In the genomic region with DNA sequence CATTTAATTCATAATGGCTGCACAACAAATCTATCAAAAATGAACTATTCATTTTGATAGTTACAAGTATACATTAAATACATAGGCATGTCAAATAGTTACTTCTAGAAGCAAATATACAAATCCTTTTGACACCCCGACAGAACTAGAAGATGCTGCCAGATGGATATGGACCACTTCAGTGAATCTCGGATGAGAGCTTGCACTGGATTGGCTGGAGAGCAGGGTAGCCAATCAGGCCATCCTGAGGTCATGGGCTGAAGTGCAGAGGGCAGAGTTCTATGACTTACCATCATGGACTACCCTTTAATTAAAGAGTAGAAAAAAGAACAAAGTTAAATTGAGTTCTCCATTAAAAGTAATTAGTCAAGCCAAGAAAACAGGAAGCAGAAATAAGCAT, we compare ENCODE assay signal across 19 cellular contexts. TPM values are rescaled to one million over a fixed set of nuclear protein-coding genes. Genes with fewer than 3 reads are reported as not detected.
A peak's percentile ranks its signal among the peaks of the same experiment; 100 is the strongest.
DNase-seq lines count a peak whose midpoint lies in the region; ATAC-seq, FAIRE-seq and TF ChIP-seq lines count a peak whose summit lies in the region.
"Had no signal": no experiment of that assay in that cellular context is flagged by ENCODE, and none has a peak within 500 bp of the region (broad histone marks: within the 10 kb centered on the region; RNA-seq: fewer than 3 reads in every experiment).

No MANE protein-coding gene starts in this region.

- no peak for FAIRE-seq in GM12892 (lab: Jason Lieb, UNC)
- FAIRE-seq: small intestine had no signal

- H3K4me1 Mint-ChIP-seq in CD4-positive, CD25-positive, alpha-beta regulatory T cell, result peaks cover 59 to 82% (median 68%) of the 10 kb centered on the region in 4 donors
- H3K4me1 Mint-ChIP-seq in activated T-helper 2 cell treated with anti-CD3 and anti-CD28 coated beads, Interferon-gamma antibody, Interleukin-2, Interleukin-4, amounts not matched to agents 10 μg/mL and 5 μg/mL and 100 μg/mL, durations not matched to agents 14 hours and 24 hours and 36 hours (ENCODE audit: low read depth), result peaks cover 61% of the 10 kb centered on the region

- H3K27ac Mint-ChIP-seq in CD4-positive, CD25-positive, alpha-beta regulatory T cell, result peak overlapping the region in 2 of 3 donors; percentile 22 to 45
- peak overlapping the region; percentile 38 for H3K27ac Mint-ChIP-seq in activated T-helper 2 cell treated with anti-CD3 and anti-CD28 coated beads, Interferon-gamma antibody, Interleukin-2, Interleukin-4, amounts not matched to agents 10 μg/mL and 5 μg/mL and 100 μg/mL, durations not matched to agents 14 hours and 24 hours and 36 hours
- H3K27ac Mint-ChIP-seq: dendritic cell treated with granulocyte-macrophage colony-stimulating factor and Interleukin-4, amounts not matched to agents 40 ng/mL and 50 ng/mL, for 4 days had no signal

- 0 out of 2 replicates have a peak, but pooled peaks have one; percentile 22 for TF ChIP-seq POLR2A in GM12892 (IDR thresholded peaks at IDR 0.05; ENCODE audit: low read depth, low read length)
- TF ChIP-seq POLR2A in right lobe of liver (IDR thresholded peaks at IDR 0.05), result no peak

- no peaks in the 10 kb centered on the region for H3K9me3 ChIP-seq in CD4-positive, CD25-positive, alpha-beta regulatory T cell (ENCODE audit: control insufficient read depth in 2 of 2, low read length in 2 of 2)
- no peaks in the 10 kb centered on the region for H3K9me3 ChIP-seq in right lobe of liver
- H3K9me3 ChIP-seq: prostate gland had no signal

- H3K4me3 ChIP-seq in CD4-positive, CD25-positive, alpha-beta regulatory T cell (ENCODE audit: low read depth, low read length), result no peak overlapping the region
- no peak overlapping the region for H3K4me3 ChIP-seq in right lobe of liver
- H3K4me3 ChIP-seq: prostate gland had no signal

- no peak overlapping the region for H3K4me3 Mint-ChIP-seq in CD4-positive, CD25-positive, alpha-beta regulatory T cell
- no peak overlapping the region for H3K4me3 Mint-ChIP-seq in activated T-helper 2 cell treated with anti-CD3 and anti-CD28 coated beads, Interferon-gamma antibody, Interleukin-2, Interleukin-4, amounts not matched to agents 10 μg/mL and 5 μg/mL and 100 μg/mL, durations not matched to agents 14 hours and 24 hours and 36 hours (ENCODE audit: low read depth)
- H3K4me3 Mint-ChIP-seq: dendritic cell treated with granulocyte-macrophage colony-stimulating factor and Interleukin-4, amounts not matched to agents 40 ng/mL and 50 ng/mL, for 4 days had no signal

- H3K36me3 ChIP-seq in CD4-positive, CD25-positive, alpha-beta regulatory T cell (ENCODE audit: control insufficient read depth, insufficient read depth, low read length), result peaks cover 100% of the 10 kb centered on the region
- H3K36me3 ChIP-seq in right lobe of liver, result peaks cover 24 to 97% (median 75%) of the 10 kb centered on the region in 4 donors

- H3K9me3 Mint-ChIP-seq in CD4-positive, CD25-positive, alpha-beta regulatory T cell, result no peaks in the 10 kb centered on the region
- H3K9me3 Mint-ChIP-seq in activated T-helper 2 cell treated with anti-CD3 and anti-CD28 coated beads, Interferon-gamma antibody, Interleukin-2, Interleukin-4, amounts not matched to agents 10 μg/mL and 5 μg/mL and 100 μg/mL, durations not matched to agents 14 hours and 24 hours and 36 hours, result no peaks in the 10 kb centered on the region
- H3K9me3 Mint-ChIP-seq: dendritic cell treated with granulocyte-macrophage colony-stimulating factor and Interleukin-4, amounts not matched to agents 40 ng/mL and 50 ng/mL, for 4 days had no signal

- H3K27me3 Mint-ChIP-seq in CD4-positive, CD25-positive, alpha-beta regulatory T cell, result peaks cover 4% of the 10 kb centered on the region
- H3K27me3 Mint-ChIP-seq in activated T-helper 2 cell treated with anti-CD3 and anti-CD28 coated beads, Interferon-gamma antibody, Interleukin-2, Interleukin-4, amounts not matched to agents 10 μg/mL and 5 μg/mL and 100 μg/mL, durations not matched to agents 14 hours and 24 hours and 36 hours (ENCODE audit: low read depth), result no peaks in the 10 kb centered on the region
- H3K27me3 Mint-ChIP-seq: dendritic cell treated with granulocyte-macrophage colony-stimulating factor and Interleukin-4, amounts not matched to agents 40 ng/mL and 50 ng/mL, for 4 days had no signal

- peaks cover 68% of the 10 kb centered on the region for H3K36me3 Mint-ChIP-seq in CD4-positive, CD25-positive, alpha-beta regulatory T cell
- peaks cover 92% of the 10 kb centered on the region for H3K36me3 Mint-ChIP-seq in activated T-helper 2 cell treated with anti-CD3 and anti-CD28 coated beads, Interferon-gamma antibody, Interleukin-2, Interleukin-4, amounts not matched to agents 10 μg/mL and 5 μg/mL and 100 μg/mL, durations not matched to agents 14 hours and 24 hours and 36 hours (ENCODE audit: low read depth)

- 62% methylated on average over 2 of the region's 2 CpGs for WGBS in right lobe of liver (ENCODE audit: insufficient coverage, low coverage, low lambda C conversion rate, missing lambda C conversion rate)

- no peaks in the 10 kb centered on the region for H3K27me3 ChIP-seq in CD4-positive, CD25-positive, alpha-beta regulatory T cell (ENCODE audit: control insufficient read depth, insufficient read depth, low read length)
- H3K27me3 ChIP-seq in right lobe of liver, result no peaks in the 10 kb centered on the region
- H3K27me3 ChIP-seq: brain microvascular endothelial cell had no signal

- TF ChIP-seq CTCF in right lobe of liver (IDR thresholded peaks at IDR 0.05), result no peak

- intact Hi-C loops in activated T-helper 2 cell treated with anti-CD3 and anti-CD28 coated beads, Interferon-gamma antibody, Interleukin-2, Interleukin-4, amounts not matched to agents 10 μg/mL and 5 μg/mL and 100 μg/mL, durations not matched to agents 14 hours and 24 hours and 36 hours (cut with micrococcal nuclease), result no loop called here
- intact Hi-C loops in right lobe of liver (cut with DNase I), result no loop called here

- DNase-seq in CD4-positive, CD25-positive, alpha-beta regulatory T cell, result no peak
- DNase-seq in GM12892 (ENCODE audit: insufficient read length) (no peak), right lobe of liver (no peak), NCI-H2107 treated with DMSO at 0.1 percent for 48 hours (lab: John Stamatoyannopoulos, UW; ENCODE audit: unreplicated experiment) (no peak), NCI-H748 treated with DMSO at 0.1 percent for 48 hours (lab: John Stamatoyannopoulos, UW) (no peak)
- no peak for DNase-seq in activated T-helper 2 cell treated with anti-CD3 and anti-CD28 coated beads, Interferon-gamma antibody, Interleukin-2, Interleukin-4, amounts not matched to agents 10 μg/mL and 5 μg/mL and 100 μg/mL, durations not matched to agents 14 hours and 24 hours and 36 hours (ENCODE audit: low spot score)
- DNase-seq: activated naive CD4-positive, alpha-beta T cell treated with Interleukin-2 at 50 U/mL for 16 hours; brain microvascular endothelial cell; DMS53; erythroblast; H7; KG1; left ventricle myocardium superior; NCI-H1092 treated with DMSO at 0.1 percent for 48 hours; small intestine; SW 1271 had no signal

- H3K4me1 ChIP-seq in CD4-positive, CD25-positive, alpha-beta regulatory T cell (ENCODE audit: control insufficient read depth, insufficient read depth, low read length, poor library complexity, severe bottlenecking), result peaks cover 41% of the 10 kb centered on the region
- H3K4me1 ChIP-seq in right lobe of liver, result peaks cover 0 to 27% (median 13%) of the 10 kb centered on the region in 4 donors

- peak overlapping the region; percentile 43 for H3K27ac ChIP-seq in CD4-positive, CD25-positive, alpha-beta regulatory T cell (ENCODE audit: insufficient read depth, low read length, poor library complexity, severe bottlenecking)
- H3K27ac ChIP-seq in right lobe of liver, result no peak overlapping the region
- H3K27ac ChIP-seq: brain microvascular endothelial cell, prostate gland had no signal

- ATAC-seq in CD4-positive, CD25-positive, alpha-beta regulatory T cell (ENCODE audit: low read depth in 2 of 2), result no peak
- ATAC-seq in right lobe of liver, result peak in 3 of 4 donors; percentile 10 to 59 (median 37)
- no peak for ATAC-seq in GM18868 (IDR thresholded peaks at IDR 0.05; ENCODE audit: unreplicated experiment)
- ATAC-seq: left ventricle myocardium superior had no signal

RNA-seq across cellular contexts. Expression of a gene that starts 8.3 kb away (rescaled TPM):
- 1,080 TPM for total RNA-seq in CD4-positive, CD25-positive, alpha-beta regulatory T cell
- 10 to 100 TPM; 48.7 to 71.3 (median 57.9) TPM for polyA plus RNA-seq in CD4-positive, CD25-positive, alpha-beta regulatory T cell
- 103 TPM for polyA plus RNA-seq in GM12892 (2012; ENCODE audit: missing spikeins)
- total RNA-seq in activated T-helper 2 cell treated with anti-CD3 and anti-CD28 coated beads, Interferon-gamma antibody, Interleukin-2, Interleukin-4, amounts not matched to agents 10 μg/mL and 5 μg/mL and 100 μg/mL, durations not matched to agents 14 hours and 24 hours and 36 hours, result 160 and 167 TPM in 2 replicates
- 100 to 1,000 TPM in 2 of 6 experiments, 10 to 100 TPM in 4; 34.0 to 153 (median 78.5) TPM for total RNA-seq in right lobe of liver

Comparison
In these comparisons a context has a peak if more than half of its experiments do, and no peak if none do; other contexts are left out.
1. ATAC-seq: peak in right lobe of liver (3 of 4); none in CD4-positive, CD25-positive, alpha-beta regulatory T cell (0 of 2) and GM18868 (single experiment).